Comparison of ENCODE assay signal across 1 cellular context in the genomic region with DNA sequence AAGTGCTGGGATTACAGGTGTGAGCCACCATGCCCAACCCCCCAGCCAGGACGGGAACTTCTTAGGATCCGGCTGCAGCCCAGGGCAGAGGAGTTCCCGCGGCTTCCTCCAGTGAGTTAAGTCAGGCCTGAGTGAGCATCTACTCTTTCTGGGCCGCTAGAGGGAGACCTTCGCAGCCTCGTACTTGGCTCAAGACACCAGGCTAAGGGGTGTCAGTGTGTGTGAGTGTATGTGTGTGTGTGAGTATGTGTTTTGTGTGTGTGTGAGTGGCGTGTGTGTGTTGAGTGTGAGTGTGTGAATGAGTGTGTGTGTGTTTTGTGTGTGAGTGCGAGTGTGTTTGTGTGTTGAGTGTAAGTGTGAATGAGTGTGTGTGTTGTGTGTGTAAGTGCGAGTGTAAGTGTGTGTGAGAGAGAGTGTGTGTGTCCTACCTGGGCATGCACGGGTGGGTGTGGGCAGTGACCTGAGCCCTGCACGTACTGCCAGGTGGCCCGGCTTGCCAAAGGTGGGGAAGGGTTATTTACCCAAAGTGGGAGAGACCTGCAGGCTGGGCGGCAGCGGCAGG.
TF ChIP-seq lines count a peak whose summit lies in the region.

No MANE protein-coding gene starts in this region.

TF ChIP-seq in K562, 482 proteins besides CTCF, POLR2A, EP300 and RAD21 (continued from another document and continues in another):
- TF ChIP-seq ZZZ3 (IDR thresholded peaks at IDR 0.05), result peak; percentile 59; the same call in 1 of the 2 replicates
- peak; percentile 38; the same call in 1 of the 2 replicates for TF ChIP-seq RAD51 (IDR thresholded peaks at IDR 0.05; ENCODE audit: borderline replicate concordance, low read depth)
- TF ChIP-seq, protein P1, sequence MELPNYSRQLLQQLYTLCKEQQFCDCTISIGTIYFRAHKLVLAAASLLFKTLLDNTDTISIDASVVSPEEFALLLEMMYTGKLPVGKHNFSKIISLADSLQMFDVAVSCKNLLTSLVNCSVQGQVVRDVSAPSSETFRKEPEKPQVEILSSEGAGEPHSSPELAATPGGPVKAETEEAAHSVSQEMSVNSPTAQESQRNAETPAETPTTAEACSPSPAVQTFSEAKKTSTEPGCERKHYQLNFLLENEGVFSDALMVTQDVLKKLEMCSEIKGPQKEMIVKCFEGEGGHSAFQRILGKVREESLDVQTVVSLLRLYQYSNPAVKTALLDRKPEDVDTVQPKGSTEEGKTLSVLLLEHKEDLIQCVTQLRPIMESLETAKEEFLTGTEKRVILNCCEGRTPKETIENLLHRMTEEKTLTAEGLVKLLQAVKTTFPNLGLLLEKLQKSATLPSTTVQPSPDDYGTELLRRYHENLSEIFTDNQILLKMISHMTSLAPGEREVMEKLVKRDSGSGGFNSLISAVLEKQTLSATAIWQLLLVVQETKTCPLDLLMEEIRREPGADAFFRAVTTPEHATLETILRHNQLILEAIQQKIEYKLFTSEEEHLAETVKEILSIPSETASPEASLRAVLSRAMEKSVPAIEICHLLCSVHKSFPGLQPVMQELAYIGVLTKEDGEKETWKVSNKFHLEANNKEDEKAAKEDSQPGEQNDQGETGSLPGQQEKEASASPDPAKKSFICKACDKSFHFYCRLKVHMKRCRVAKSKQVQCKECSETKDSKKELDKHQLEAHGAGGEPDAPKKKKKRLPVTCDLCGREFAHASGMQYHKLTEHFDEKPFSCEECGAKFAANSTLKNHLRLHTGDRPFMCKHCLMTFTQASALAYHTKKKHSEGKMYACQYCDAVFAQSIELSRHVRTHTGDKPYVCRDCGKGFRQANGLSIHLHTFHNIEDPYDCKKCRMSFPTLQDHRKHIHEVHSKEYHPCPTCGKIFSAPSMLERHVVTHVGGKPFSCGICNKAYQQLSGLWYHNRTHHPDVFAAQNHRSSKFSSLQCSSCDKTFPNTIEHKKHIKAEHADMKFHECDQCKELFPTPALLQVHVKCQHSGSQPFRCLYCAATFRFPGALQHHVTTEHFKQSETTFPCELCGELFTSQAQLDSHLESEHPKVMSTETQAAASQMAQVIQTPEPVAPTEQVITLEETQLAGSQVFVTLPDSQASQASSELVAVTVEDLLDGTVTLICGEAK (IDR thresholded peaks at IDR 0.05), result peak; percentile 72
- TF ChIP-seq, protein P1 (CRISPR knock-in tag; IDR thresholded peaks at IDR 0.05), result no peak
- TF ChIP-seq, protein P2, sequence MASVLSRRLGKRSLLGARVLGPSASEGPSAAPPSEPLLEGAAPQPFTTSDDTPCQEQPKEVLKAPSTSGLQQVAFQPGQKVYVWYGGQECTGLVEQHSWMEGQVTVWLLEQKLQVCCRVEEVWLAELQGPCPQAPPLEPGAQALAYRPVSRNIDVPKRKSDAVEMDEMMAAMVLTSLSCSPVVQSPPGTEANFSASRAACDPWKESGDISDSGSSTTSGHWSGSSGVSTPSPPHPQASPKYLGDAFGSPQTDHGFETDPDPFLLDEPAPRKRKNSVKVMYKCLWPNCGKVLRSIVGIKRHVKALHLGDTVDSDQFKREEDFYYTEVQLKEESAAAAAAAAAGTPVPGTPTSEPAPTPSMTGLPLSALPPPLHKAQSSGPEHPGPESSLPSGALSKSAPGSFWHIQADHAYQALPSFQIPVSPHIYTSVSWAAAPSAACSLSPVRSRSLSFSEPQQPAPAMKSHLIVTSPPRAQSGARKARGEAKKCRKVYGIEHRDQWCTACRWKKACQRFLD (CRISPR knock-in tag; IDR thresholded peaks at IDR 0.05), result 0 out of 2 replicates have a peak, but pooled peaks have one; percentile 35
- no peak for TF ChIP-seq HSF4 (CRISPR knock-in tag; IDR thresholded peaks at IDR 0.05; ENCODE audit: borderline replicate concordance)
- TF ChIP-seq, protein P3, sequence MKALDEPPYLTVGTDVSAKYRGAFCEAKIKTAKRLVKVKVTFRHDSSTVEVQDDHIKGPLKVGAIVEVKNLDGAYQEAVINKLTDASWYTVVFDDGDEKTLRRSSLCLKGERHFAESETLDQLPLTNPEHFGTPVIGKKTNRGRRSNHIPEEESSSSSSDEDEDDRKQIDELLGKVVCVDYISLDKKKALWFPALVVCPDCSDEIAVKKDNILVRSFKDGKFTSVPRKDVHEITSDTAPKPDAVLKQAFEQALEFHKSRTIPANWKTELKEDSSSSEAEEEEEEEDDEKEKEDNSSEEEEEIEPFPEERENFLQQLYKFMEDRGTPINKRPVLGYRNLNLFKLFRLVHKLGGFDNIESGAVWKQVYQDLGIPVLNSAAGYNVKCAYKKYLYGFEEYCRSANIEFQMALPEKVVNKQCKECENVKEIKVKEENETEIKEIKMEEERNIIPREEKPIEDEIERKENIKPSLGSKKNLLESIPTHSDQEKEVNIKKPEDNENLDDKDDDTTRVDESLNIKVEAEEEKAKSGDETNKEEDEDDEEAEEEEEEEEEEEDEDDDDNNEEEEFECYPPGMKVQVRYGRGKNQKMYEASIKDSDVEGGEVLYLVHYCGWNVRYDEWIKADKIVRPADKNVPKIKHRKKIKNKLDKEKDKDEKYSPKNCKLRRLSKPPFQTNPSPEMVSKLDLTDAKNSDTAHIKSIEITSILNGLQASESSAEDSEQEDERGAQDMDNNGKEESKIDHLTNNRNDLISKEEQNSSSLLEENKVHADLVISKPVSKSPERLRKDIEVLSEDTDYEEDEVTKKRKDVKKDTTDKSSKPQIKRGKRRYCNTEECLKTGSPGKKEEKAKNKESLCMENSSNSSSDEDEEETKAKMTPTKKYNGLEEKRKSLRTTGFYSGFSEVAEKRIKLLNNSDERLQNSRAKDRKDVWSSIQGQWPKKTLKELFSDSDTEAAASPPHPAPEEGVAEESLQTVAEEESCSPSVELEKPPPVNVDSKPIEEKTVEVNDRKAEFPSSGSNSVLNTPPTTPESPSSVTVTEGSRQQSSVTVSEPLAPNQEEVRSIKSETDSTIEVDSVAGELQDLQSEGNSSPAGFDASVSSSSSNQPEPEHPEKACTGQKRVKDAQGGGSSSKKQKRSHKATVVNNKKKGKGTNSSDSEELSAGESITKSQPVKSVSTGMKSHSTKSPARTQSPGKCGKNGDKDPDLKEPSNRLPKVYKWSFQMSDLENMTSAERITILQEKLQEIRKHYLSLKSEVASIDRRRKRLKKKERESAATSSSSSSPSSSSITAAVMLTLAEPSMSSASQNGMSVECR (CRISPR knock-in tag; IDR thresholded peaks at IDR 0.05), result 0 out of 2 replicates have a peak, but pooled peaks have one; percentile 55
- TF ChIP-seq, protein P4, sequence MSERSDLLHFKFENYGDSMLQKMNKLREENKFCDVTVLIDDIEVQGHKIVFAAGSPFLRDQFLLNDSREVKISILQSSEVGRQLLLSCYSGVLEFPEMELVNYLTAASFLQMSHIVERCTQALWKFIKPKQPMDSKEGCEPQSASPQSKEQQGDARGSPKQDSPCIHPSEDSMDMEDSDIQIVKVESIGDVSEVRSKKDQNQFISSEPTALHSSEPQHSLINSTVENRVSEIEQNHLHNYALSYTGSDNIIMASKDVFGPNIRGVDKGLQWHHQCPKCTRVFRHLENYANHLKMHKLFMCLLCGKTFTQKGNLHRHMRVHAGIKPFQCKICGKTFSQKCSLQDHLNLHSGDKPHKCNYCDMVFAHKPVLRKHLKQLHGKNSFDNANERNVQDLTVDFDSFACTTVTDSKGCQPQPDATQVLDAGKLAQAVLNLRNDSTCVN (CRISPR knock-in tag; IDR thresholded peaks at IDR 0.05), result peak; percentile 93
- peak; percentile 58 for TF ChIP-seq TAL1 (IDR thresholded peaks at IDR 0.05)
- TF ChIP-seq CBX3 (IDR thresholded peaks at IDR 0.05; ENCODE audit: borderline replicate concordance in 1 of 2, low read length in 2 of 2), result peak in 1 of 2 experiments; percentile 57; a peak in 1 of 3 replicates
- peak; percentile 37; the same call in 1 of the 2 replicates for TF ChIP-seq SOX6 (IDR thresholded peaks at IDR 0.05)
- TF ChIP-seq, protein P5, sequence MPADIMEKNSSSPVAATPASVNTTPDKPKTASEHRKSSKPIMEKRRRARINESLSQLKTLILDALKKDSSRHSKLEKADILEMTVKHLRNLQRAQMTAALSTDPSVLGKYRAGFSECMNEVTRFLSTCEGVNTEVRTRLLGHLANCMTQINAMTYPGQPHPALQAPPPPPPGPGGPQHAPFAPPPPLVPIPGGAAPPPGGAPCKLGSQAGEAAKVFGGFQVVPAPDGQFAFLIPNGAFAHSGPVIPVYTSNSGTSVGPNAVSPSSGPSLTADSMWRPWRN (IDR thresholded peaks at IDR 0.05; ENCODE audit: low read depth), result peak; percentile 41; the same call in 1 of the 2 replicates
- peak; percentile 57; the same call in 1 of the 2 replicates for TF ChIP-seq EP400 (IDR thresholded peaks at IDR 0.05)
- TF ChIP-seq PHF20 (IDR thresholded peaks at IDR 0.05; ENCODE audit: partially characterized antibody), result peak; percentile 82
- TF ChIP-seq RCOR1 (IDR thresholded peaks at IDR 0.05; ENCODE audit: borderline replicate concordance in 1 of 2, low read depth in 2 of 2, low read length in 2 of 2), result peak in 1 of 2 experiments; percentile 52; a peak in 1 of 4 replicates
- TF ChIP-seq, protein P6, sequence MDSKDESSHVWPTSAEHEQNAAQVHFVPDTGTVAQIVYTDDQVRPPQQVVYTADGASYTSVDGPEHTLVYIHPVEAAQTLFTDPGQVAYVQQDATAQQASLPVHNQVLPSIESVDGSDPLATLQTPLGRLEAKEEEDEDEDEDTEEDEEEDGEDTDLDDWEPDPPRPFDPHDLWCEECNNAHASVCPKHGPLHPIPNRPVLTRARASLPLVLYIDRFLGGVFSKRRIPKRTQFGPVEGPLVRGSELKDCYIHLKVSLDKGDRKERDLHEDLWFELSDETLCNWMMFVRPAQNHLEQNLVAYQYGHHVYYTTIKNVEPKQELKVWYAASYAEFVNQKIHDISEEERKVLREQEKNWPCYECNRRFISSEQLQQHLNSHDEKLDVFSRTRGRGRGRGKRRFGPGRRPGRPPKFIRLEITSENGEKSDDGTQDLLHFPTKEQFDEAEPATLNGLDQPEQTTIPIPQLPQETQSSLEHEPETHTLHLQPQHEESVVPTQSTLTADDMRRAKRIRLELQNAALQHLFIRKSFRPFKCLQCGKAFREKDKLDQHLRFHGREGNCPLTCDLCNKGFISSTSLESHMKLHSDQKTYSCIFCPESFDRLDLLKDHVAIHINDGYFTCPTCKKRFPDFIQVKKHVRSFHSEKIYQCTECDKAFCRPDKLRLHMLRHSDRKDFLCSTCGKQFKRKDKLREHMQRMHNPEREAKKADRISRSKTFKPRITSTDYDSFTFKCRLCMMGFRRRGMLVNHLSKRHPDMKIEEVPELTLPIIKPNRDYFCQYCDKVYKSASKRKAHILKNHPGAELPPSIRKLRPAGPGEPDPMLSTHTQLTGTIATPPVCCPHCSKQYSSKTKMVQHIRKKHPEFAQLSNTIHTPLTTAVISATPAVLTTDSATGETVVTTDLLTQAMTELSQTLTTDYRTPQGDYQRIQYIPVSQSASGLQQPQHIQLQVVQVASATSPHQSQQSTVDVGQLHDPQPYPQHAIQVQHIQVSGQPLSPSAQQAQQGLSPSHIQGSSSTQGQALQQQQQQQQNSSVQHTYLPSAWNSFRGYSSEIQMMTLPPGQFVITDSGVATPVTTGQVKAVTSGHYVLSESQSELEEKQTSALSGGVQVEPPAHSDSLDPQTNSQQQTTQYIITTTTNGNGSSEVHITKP (IDR thresholded peaks at IDR 0.05; ENCODE audit: partially characterized antibody), result peak; percentile 61
- TF ChIP-seq, protein P7, sequence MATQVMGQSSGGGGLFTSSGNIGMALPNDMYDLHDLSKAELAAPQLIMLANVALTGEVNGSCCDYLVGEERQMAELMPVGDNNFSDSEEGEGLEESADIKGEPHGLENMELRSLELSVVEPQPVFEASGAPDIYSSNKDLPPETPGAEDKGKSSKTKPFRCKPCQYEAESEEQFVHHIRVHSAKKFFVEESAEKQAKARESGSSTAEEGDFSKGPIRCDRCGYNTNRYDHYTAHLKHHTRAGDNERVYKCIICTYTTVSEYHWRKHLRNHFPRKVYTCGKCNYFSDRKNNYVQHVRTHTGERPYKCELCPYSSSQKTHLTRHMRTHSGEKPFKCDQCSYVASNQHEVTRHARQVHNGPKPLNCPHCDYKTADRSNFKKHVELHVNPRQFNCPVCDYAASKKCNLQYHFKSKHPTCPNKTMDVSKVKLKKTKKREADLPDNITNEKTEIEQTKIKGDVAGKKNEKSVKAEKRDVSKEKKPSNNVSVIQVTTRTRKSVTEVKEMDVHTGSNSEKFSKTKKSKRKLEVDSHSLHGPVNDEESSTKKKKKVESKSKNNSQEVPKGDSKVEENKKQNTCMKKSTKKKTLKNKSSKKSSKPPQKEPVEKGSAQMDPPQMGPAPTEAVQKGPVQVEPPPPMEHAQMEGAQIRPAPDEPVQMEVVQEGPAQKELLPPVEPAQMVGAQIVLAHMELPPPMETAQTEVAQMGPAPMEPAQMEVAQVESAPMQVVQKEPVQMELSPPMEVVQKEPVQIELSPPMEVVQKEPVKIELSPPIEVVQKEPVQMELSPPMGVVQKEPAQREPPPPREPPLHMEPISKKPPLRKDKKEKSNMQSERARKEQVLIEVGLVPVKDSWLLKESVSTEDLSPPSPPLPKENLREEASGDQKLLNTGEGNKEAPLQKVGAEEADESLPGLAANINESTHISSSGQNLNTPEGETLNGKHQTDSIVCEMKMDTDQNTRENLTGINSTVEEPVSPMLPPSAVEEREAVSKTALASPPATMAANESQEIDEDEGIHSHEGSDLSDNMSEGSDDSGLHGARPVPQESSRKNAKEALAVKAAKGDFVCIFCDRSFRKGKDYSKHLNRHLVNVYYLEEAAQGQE (CRISPR knock-in tag; IDR thresholded peaks at IDR 0.05; ENCODE audit: low read depth), result 0 out of 2 replicates have a peak, but pooled peaks have one; percentile 58
- TF ChIP-seq ZNF263 (CRISPR knock-in tag; IDR thresholded peaks at IDR 0.05; ENCODE audit: borderline replicate concordance), result peak; percentile 65; the same call in 1 of the 2 replicates
- peak; percentile 92 for TF ChIP-seq TOE1 (IDR thresholded peaks at IDR 0.05; ENCODE audit: borderline replicate concordance)
- TF ChIP-seq TOE1 (CRISPR knock-in tag; IDR thresholded peaks at IDR 0.05; ENCODE audit: borderline replicate concordance, low read depth), result 0 out of 2 replicates have a peak, but pooled peaks have one; percentile 57
- peak; percentile 76 for TF ChIP-seq SMC3 (conservative IDR thresholded peaks at IDR 0.05; ENCODE audit: insufficient read depth, low read depth, low read length)
- TF ChIP-seq ESRRA (IDR thresholded peaks at IDR 0.05; ENCODE audit: borderline replicate concordance, low read depth), result peak; percentile 28; the same call in 1 of the 2 replicates
- peak; percentile 73 to 84 for TF ChIP-seq TRIM24 (IDR thresholded peaks at IDR 0.05)
- TF ChIP-seq NCOA6 (IDR thresholded peaks at IDR 0.05), result no peak
